Comparison of ENCODE assay signal across 8 cellular contexts in the genomic region with DNA sequence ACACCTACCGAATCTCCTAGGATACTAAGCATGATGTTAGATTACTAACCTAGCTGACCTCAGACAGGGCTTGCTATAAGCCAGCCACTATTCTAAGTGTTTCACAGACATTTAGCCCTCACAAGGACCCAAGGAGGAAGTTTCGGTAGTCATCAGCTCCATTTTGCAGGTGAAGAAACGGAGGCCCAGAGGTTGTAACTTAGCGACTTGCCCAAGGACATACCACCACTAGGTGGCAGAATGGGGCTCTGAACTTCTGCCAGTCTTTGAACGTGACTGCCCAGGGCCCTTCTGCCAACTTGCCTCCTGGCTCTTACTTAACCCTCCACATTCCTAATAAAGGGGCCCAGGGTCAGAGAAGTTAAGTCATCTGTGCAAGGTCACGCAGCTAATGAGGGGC.
DNase-seq lines count a peak whose midpoint lies in the region; ATAC-seq, FAIRE-seq and TF ChIP-seq lines count a peak whose summit lies in the region.

No MANE protein-coding gene starts in this region.

- no peaks in the 10 kb centered on the region for H3K9me3 Mint-ChIP-seq in activated T-helper 2 cell treated with anti-CD3 and anti-CD28 coated beads, Interferon-gamma antibody, Interleukin-2, Interleukin-4, amounts not matched to agents 10 μg/mL and 5 μg/mL and 100 μg/mL, durations not matched to agents 14 hours and 24 hours and 36 hours

- H3K4me3 Mint-ChIP-seq in activated T-helper 2 cell treated with anti-CD3 and anti-CD28 coated beads, Interferon-gamma antibody, Interleukin-2, Interleukin-4, amounts not matched to agents 10 μg/mL and 5 μg/mL and 100 μg/mL, durations not matched to agents 14 hours and 24 hours and 36 hours (ENCODE audit: low read depth) = no peak overlapping the region

- FAIRE-seq in GM19239 (lab: Jason Lieb, UNC) = peak; percentile 86

- intact Hi-C loops in activated T-helper 2 cell treated with anti-CD3 and anti-CD28 coated beads, Interferon-gamma antibody, Interleukin-2, Interleukin-4, amounts not matched to agents 10 μg/mL and 5 μg/mL and 100 μg/mL, durations not matched to agents 14 hours and 24 hours and 36 hours (cut with micrococcal nuclease) = loop anchor here (1.0 to 5.0 kb wide), 2 partner anchors 138 to 282 kb away; no protein-coding TSS in a partner anchor

- no peak overlapping the region for H3K27ac Mint-ChIP-seq in activated T-helper 2 cell treated with anti-CD3 and anti-CD28 coated beads, Interferon-gamma antibody, Interleukin-2, Interleukin-4, amounts not matched to agents 10 μg/mL and 5 μg/mL and 100 μg/mL, durations not matched to agents 14 hours and 24 hours and 36 hours

- H3K4me1 Mint-ChIP-seq in activated T-helper 2 cell treated with anti-CD3 and anti-CD28 coated beads, Interferon-gamma antibody, Interleukin-2, Interleukin-4, amounts not matched to agents 10 μg/mL and 5 μg/mL and 100 μg/mL, durations not matched to agents 14 hours and 24 hours and 36 hours (ENCODE audit: low read depth) = no peaks in the 10 kb centered on the region

- ATAC-seq in HG03520 (IDR thresholded peaks at IDR 0.05; ENCODE audit: unreplicated experiment) (no peak), GM21515 (IDR thresholded peaks at IDR 0.05; ENCODE audit: unreplicated experiment) (no peak)

- no peaks in the 10 kb centered on the region for H3K36me3 Mint-ChIP-seq in activated T-helper 2 cell treated with anti-CD3 and anti-CD28 coated beads, Interferon-gamma antibody, Interleukin-2, Interleukin-4, amounts not matched to agents 10 μg/mL and 5 μg/mL and 100 μg/mL, durations not matched to agents 14 hours and 24 hours and 36 hours (ENCODE audit: low read depth)

- no peak overlapping the region for H3K27ac ChIP-seq in C4-2B

- peak; percentile 46 for DNase-seq in GM19239 (ENCODE audit: insufficient read length, low spot score)
- peak; percentile 2 for DNase-seq in NOMO-1 treated with DMSO at 0.1 percent for 48 hours (lab: John Stamatoyannopoulos, UW; ENCODE audit: unreplicated experiment)
- DNase-seq in activated T-helper 2 cell treated with anti-CD3 and anti-CD28 coated beads, Interferon-gamma antibody, Interleukin-2, Interleukin-4, amounts not matched to agents 10 μg/mL and 5 μg/mL and 100 μg/mL, durations not matched to agents 14 hours and 24 hours and 36 hours (ENCODE audit: low spot score) = peak; percentile 11
- peak; percentile 67 for DNase-seq in islet precursor cell
- DNase-seq in stimulated activated CD8-positive, alpha-beta memory T cell treated with anti-CD3 and anti-CD28 coated beads, Interleukin-4, amount 100 ng/mL, for 48 hours = peak; percentile 74

- no peaks in the 10 kb centered on the region for H3K27me3 Mint-ChIP-seq in activated T-helper 2 cell treated with anti-CD3 and anti-CD28 coated beads, Interferon-gamma antibody, Interleukin-2, Interleukin-4, amounts not matched to agents 10 μg/mL and 5 μg/mL and 100 μg/mL, durations not matched to agents 14 hours and 24 hours and 36 hours (ENCODE audit: low read depth)

- TF ChIP-seq CTCF in C4-2B (conservative IDR thresholded peaks at IDR 0.05) = peak; percentile 87

Comparison
In these comparisons a context has a peak if more than half of its experiments do, and no peak if none do; other contexts are left out.
1. DNase-seq: peak in every context shown above with its lines; median percentile 74 in stimulated activated CD8-positive, alpha-beta memory T cell treated with anti-CD3 and anti-CD28 coated beads, Interleukin-4, amount 100 ng/mL, for 48 hours; 67 in islet precursor cell; 46 in GM19239; 11 in activated T-helper 2 cell treated with anti-CD3 and anti-CD28 coated beads, Interferon-gamma antibody, Interleukin-2, Interleukin-4, amounts not matched to agents 10 μg/mL and 5 μg/mL and 100 μg/mL, durations not matched to agents 14 hours and 24 hours and 36 hours; 2 in NOMO-1 treated with DMSO at 0.1 percent for 48 hours.